20 cellular contexts compared by ENCODE assay signal in genomic region chr14:74915826-74916225, GRCh38. TPM values are rescaled to one million over a fixed set of nuclear protein-coding genes. Genes with fewer than 3 reads are reported as not detected.
DNase-seq lines count a peak whose midpoint lies in the region; ATAC-seq and TF ChIP-seq lines count a peak whose summit lies in the region.
"Had no signal": no experiment of that assay in that cellular context is flagged by ENCODE, and none has a peak within 500 bp of the region (broad histone marks: within the 10 kb centered on the region; RNA-seq: fewer than 3 reads in every experiment).

No MANE protein-coding gene starts in this region.

- H3K36me3 ChIP-seq in osteoblast (ENCODE audit: insufficient read depth, low read length): no peaks in the 10 kb centered on the region
- H3K36me3 ChIP-seq: SJSA1 had no signal

- no peaks in the 10 kb centered on the region for H3K36me3 Mint-ChIP-seq in T-helper 1 cell treated with Interleukin-12 subunit alpha and Interleukin-12 subunit beta and Interleukin-4 antibody, amounts not matched to agents 30 μg/mL and 1 μg/mL, for 36 hours (ENCODE audit: low read depth)
- H3K36me3 Mint-ChIP-seq: CD4-positive, alpha-beta memory T cell had no signal

- H3K27ac ChIP-seq in osteoblast (ENCODE audit: low read depth, low read length): no peak overlapping the region
- H3K27ac ChIP-seq: 22Rv1, RWPE1, SJSA1 had no signal

- no peaks in the 10 kb centered on the region for H4K20me1 ChIP-seq in osteoblast (ENCODE audit: insufficient read depth, low read length)

- ATAC-seq in HG03565 (IDR thresholded peaks at IDR 0.05; ENCODE audit: unreplicated experiment): no peak
- ATAC-seq in GM21737 (IDR thresholded peaks at IDR 0.05; ENCODE audit: unreplicated experiment): no peak
- ATAC-seq: PC-3 had no signal

- no peak for TF ChIP-seq CTCF in osteoblast (IDR thresholded peaks at IDR 0.05; ENCODE audit: extremely low read depth, low read depth, low read length)

- TF ChIP-seq RAD21 in Ishikawa (IDR thresholded peaks at IDR 0.05; ENCODE audit: low read depth): no peak

- peak overlapping the region; percentile 34 for H3K27ac Mint-ChIP-seq in T-helper 1 cell treated with Interleukin-12 subunit alpha and Interleukin-12 subunit beta and Interleukin-4 antibody, amounts not matched to agents 30 μg/mL and 1 μg/mL, for 36 hours
- H3K27ac Mint-ChIP-seq: CD4-positive, alpha-beta memory T cell; H9 had no signal

- no peaks in the 10 kb centered on the region for H3K4me1 Mint-ChIP-seq in T-helper 1 cell treated with Interleukin-12 subunit alpha and Interleukin-12 subunit beta and Interleukin-4 antibody, amounts not matched to agents 30 μg/mL and 1 μg/mL, for 36 hours (ENCODE audit: low read depth)
- H3K4me1 Mint-ChIP-seq: CD4-positive, alpha-beta memory T cell had no signal

- H2AFZ ChIP-seq in osteoblast (ENCODE audit: low read length): no peak overlapping the region

- H3K4me1 ChIP-seq in osteoblast (ENCODE audit: insufficient read depth, low read length): peaks cover 9% of the 10 kb centered on the region
- H3K4me1 ChIP-seq: BE2C, SJSA1 had no signal

- H3K9me3 Mint-ChIP-seq in T-helper 1 cell treated with Interleukin-12 subunit alpha and Interleukin-12 subunit beta and Interleukin-4 antibody, amounts not matched to agents 30 μg/mL and 1 μg/mL, for 36 hours: no peaks in the 10 kb centered on the region
- H3K9me3 Mint-ChIP-seq: CD4-positive, alpha-beta memory T cell; H9 had no signal

- no peaks in the 10 kb centered on the region for H3K27me3 ChIP-seq in osteoblast (ENCODE audit: insufficient read depth, low read length)
- H3K27me3 ChIP-seq: BE2C, SJSA1 had no signal

- DNase-seq in T-helper 1 cell: no peak
- peak; percentile 55 for DNase-seq in osteoblast (ENCODE audit: insufficient read length, low spot score, missing footprints)
- DNase-seq: BE2C; Calu3; CD4-positive, alpha-beta memory T cell; DMS53; H9; NCI-H1436 treated with DMSO at 0.1 percent for 48 hours; NCI-H2029 treated with DMSO at 0.1 percent for 48 hours; NCI-H774; PC-3 had no signal

- H3K4me3 ChIP-seq in osteoblast (ENCODE audit: insufficient read depth, low read length): no peak overlapping the region
- H3K4me3 ChIP-seq: SJSA1 had no signal

- no peaks in the 10 kb centered on the region for H3K9me3 ChIP-seq in osteoblast (ENCODE audit: low read depth, low read length)
- H3K9me3 ChIP-seq: BE2C, SJSA1 had no signal

- no peaks in the 10 kb centered on the region for H3K79me2 ChIP-seq in osteoblast (ENCODE audit: insufficient read depth, low read length)

- no peak overlapping the region for H3K4me2 ChIP-seq in osteoblast (ENCODE audit: insufficient read depth, low read length)

- no peak overlapping the region for H3K4me3 Mint-ChIP-seq in T-helper 1 cell treated with Interleukin-12 subunit alpha and Interleukin-12 subunit beta and Interleukin-4 antibody, amounts not matched to agents 30 μg/mL and 1 μg/mL, for 36 hours
- H3K4me3 Mint-ChIP-seq: CD4-positive, alpha-beta memory T cell; H9 had no signal

- no peak for TF ChIP-seq EP300 in Ishikawa (IDR thresholded peaks at IDR 0.05; ENCODE audit: borderline replicate concordance)

- no peaks in the 10 kb centered on the region for H3K27me3 Mint-ChIP-seq in T-helper 1 cell treated with Interleukin-12 subunit alpha and Interleukin-12 subunit beta and Interleukin-4 antibody, amounts not matched to agents 30 μg/mL and 1 μg/mL, for 36 hours (ENCODE audit: low read depth)
- H3K27me3 Mint-ChIP-seq: CD4-positive, alpha-beta memory T cell had no signal

TF ChIP-seq in Ishikawa, 13 proteins besides CTCF, POLR2A, EP300 and RAD21:
- TF ChIP-seq CREB1 (IDR thresholded peaks at IDR 0.05; ENCODE audit: low read depth) (no peak), REST (IDR thresholded peaks at IDR 0.05; ENCODE audit: low read depth) (no peak), NFIC (IDR thresholded peaks at IDR 0.05) (peak; percentile 55; the same call in 1 of the 2 replicates), TEAD4 (IDR thresholded peaks at IDR 0.05) (no peak), YY1 (IDR thresholded peaks at IDR 0.05; ENCODE audit: low read depth) (no peak)

RNA-seq across cellular contexts. Expression of gene RPS6KL1, which starts 7.2 kb away (rescaled TPM):
- total RNA-seq in osteoblast: 0.29 and 0.36 TPM in 2 replicates
- total RNA-seq: HT1080, SJSA1 had no signal

RNA-seq across cellular contexts. Expression of gene DLST, which starts 34.1 kb away (rescaled TPM):
- 69.8 and 72.5 TPM in 2 replicates for total RNA-seq in osteoblast

RNA-seq across cellular contexts. Expression of gene PGF, which starts 39.6 kb away (rescaled TPM):
- 16.3 and 24.5 TPM in 2 replicates for total RNA-seq in osteoblast
- total RNA-seq: CD4-positive, alpha-beta memory T cell had no signal

RNA-seq across cellular contexts. Expression of gene PROX2, which starts 39.9 kb away (rescaled TPM):
- total RNA-seq in osteoblast: not detected in 2 replicates
- total RNA-seq: Calu3; CD4-positive, alpha-beta memory T cell; H9; HT1080; NCI-H460; PC-3; SJSA1 had no signal
